ENCODE assay signal across 8 cellular contexts in the genomic region with DNA sequence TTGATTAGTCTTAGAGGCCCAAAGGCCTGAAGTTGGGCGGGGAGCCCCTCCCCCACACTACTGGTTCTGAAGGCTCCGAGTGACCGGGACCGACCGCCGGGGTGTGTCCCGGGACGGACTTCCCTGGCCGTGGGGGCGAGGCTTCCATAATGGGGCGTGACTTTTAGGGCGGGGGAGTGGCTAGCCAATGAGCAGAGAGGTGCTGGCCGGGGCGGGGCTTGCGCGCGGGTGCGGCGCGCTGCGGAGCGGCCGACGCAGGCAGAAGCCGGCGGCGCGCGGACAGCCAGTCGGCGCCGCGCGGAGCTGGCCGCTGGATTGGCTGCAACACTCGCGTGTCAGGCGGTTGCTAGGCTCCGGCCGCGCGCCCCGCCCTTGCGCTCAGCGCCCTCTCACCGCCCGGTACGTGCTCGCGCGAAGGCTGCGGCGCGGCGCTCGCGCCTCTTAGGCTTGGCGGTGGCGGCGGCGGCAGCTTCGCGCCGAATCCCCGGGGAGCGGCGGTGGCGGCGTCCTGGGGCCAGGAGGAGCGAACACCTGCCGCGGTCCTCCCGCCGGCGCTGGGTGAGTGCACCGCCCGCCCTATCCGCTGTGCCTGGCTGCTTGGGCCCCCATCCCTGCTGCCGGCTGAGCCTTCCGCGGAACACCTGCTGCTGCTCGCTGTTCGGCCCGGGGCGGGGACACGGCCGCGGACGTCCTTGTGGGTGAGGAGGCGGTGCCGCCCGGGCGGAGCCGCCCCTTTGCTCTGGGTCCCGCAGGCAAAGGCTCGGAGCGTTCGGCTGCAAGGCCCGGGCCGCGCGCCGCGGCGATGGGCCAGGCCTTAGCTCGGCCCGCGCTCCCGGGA. TPM values are rescaled to one million over a fixed set of nuclear protein-coding genes. Genes with fewer than 3 reads are reported as not detected.
DNase-seq lines count a peak whose midpoint lies in the region; ATAC-seq, FAIRE-seq and TF ChIP-seq lines count a peak whose summit lies in the region.

TSS of gene DAG1 (plus strand) at position 392 of the 838 bp plus-strand sequence. CDS start 40,268 bp downstream, outside the sequence.

- peak within 1 kb of the TSS; percentile 98 for H2BK12ac ChIP-seq in H1 (ENCODE audit: low read depth, low read length)

- H3K4me2 ChIP-seq in H1 (ENCODE audit: insufficient read depth in 1 of 2, low read depth in 2 of 2, low read length in 2 of 2), result peak within 1 kb of the TSS; percentile 88 to 90
- peak within 1 kb of the TSS; percentile 58 for H3K4me2 ChIP-seq in mesendoderm (ENCODE audit: low read length)

- peak within 1 kb of the TSS; percentile 84 for H3K4me3 Mint-ChIP-seq in Caco-2 (ENCODE audit: unreplicated experiment)
- H3K4me3 Mint-ChIP-seq in activated CD8-positive, alpha-beta memory T cell treated with anti-CD3 and anti-CD28 coated beads, Interleukin-2, amount 10 ng/mL, durations not matched to agents 7 days and 5 days, result peak within 1 kb of the TSS; percentile 87

- peaks cover 13% of the 10 kb centered on the region for H3K4me1 Mint-ChIP-seq in Caco-2 (ENCODE audit: low read depth, unreplicated experiment)
- H3K4me1 Mint-ChIP-seq in activated CD8-positive, alpha-beta memory T cell treated with anti-CD3 and anti-CD28 coated beads, Interleukin-2, amount 10 ng/mL, durations not matched to agents 7 days and 5 days, result peaks cover 22% of the 10 kb centered on the region

- H2AFZ ChIP-seq in H1 (ENCODE audit: low read length), result peak within 1 kb of the TSS; percentile 35; the same call in 1 of the 2 replicates

- H3K18ac ChIP-seq in H1 (ENCODE audit: extremely low read depth, low read length) (peak within 1 kb of the TSS; percentile 94), mesendoderm (ENCODE audit: low read length) (peak within 1 kb of the TSS; percentile 86)

- H4K5ac ChIP-seq in H1 (ENCODE audit: insufficient read length, low read depth, low read length) (peak within 1 kb of the TSS; percentile 94), mesendoderm (ENCODE audit: low read length) (peak within 1 kb of the TSS; percentile 2)

- H3K9ac ChIP-seq in HUES48 (ENCODE audit: low read depth, low read length), result peak within 1 kb of the TSS; percentile 76
- H3K9ac ChIP-seq in NT2/D1 (ENCODE audit: insufficient read length, low read depth), result peak within 1 kb of the TSS; percentile 98
- peak within 1 kb of the TSS; percentile 79 to 85 (median 82) for H3K9ac ChIP-seq in H1 (replicated peaks in 1 of 4; ENCODE audit: extremely low read depth in 1 of 4, low read depth in 3 of 4, low read length in 3 of 4)
- peak within 1 kb of the TSS; percentile 89 for H3K9ac ChIP-seq in mesendoderm (ENCODE audit: low read length)

- peaks cover 55% of the 10 kb centered on the region for H3K36me3 Mint-ChIP-seq in Caco-2 (ENCODE audit: insufficient read depth, unreplicated experiment)
- H3K36me3 Mint-ChIP-seq in activated CD8-positive, alpha-beta memory T cell treated with anti-CD3 and anti-CD28 coated beads, Interleukin-2, amount 10 ng/mL, durations not matched to agents 7 days and 5 days, result peaks cover 11% of the 10 kb centered on the region

- peak within 1 kb of the TSS; percentile 85 for H3K56ac ChIP-seq in H1 (replicated peaks; ENCODE audit: insufficient read length, low read depth, low read length)
- peak within 1 kb of the TSS; percentile 93 for H3K56ac ChIP-seq in mesendoderm (ENCODE audit: low read length)

- H3K4me3 ChIP-seq in Caco-2 (ENCODE audit: low read depth, low read length) (peak within 1 kb of the TSS; percentile 89), HUES48 (ENCODE audit: low read depth, low read length) (peak within 1 kb of the TSS; percentile 84), NT2/D1 (ENCODE audit: insufficient read length, low read depth) (peak within 1 kb of the TSS; percentile 95), H1 (ENCODE audit: extremely low read depth in 1 of 4, insufficient read depth in 2 of 4, low read depth in 3 of 4, low read length in 4 of 4) (peak within 1 kb of the TSS; percentile 74 to 94 (median 84)), mesendoderm (ENCODE audit: low read length) (peak within 1 kb of the TSS; percentile 61)

- H3K23ac ChIP-seq in H1 (ENCODE audit: insufficient read length) (peak within 1 kb of the TSS; percentile 34), mesendoderm (ENCODE audit: low read length) (peak within 1 kb of the TSS; percentile 60)

- 1% methylated on average over 58 of the region's 109 CpGs; no CpG with 5 or more reads in 1 of the 2 experiments for WGBS in H1 (ENCODE audit: extremely low coverage in 1 of 2, insufficient coverage in 1 of 2, insufficient read length in 1 of 2, insufficient replicate concordance in 2 of 2, low coverage in 1 of 2, low lambda C conversion rate in 2 of 2, missing lambda C conversion rate in 1 of 2), 2 experiments
- WGBS in mesendoderm (ENCODE audit: extremely low coverage, insufficient coverage, low lambda C conversion rate), result no CpG with 5 or more reads among the region's 109 CpGs

- peak within 1 kb of the TSS; percentile 98 for H3K27ac Mint-ChIP-seq in Caco-2 (ENCODE audit: unreplicated experiment)
- peak within 1 kb of the TSS; percentile 90 for H3K27ac Mint-ChIP-seq in activated CD8-positive, alpha-beta memory T cell treated with anti-CD3 and anti-CD28 coated beads, Interleukin-2, amount 10 ng/mL, durations not matched to agents 7 days and 5 days

- H3K9me3 Mint-ChIP-seq in Caco-2 (ENCODE audit: unreplicated experiment), result no peaks in the 10 kb centered on the region
- H3K9me3 Mint-ChIP-seq in activated CD8-positive, alpha-beta memory T cell treated with anti-CD3 and anti-CD28 coated beads, Interleukin-2, amount 10 ng/mL, durations not matched to agents 7 days and 5 days (ENCODE audit: low read depth), result no peaks in the 10 kb centered on the region

- ATAC-seq in GM21390 (IDR thresholded peaks at IDR 0.05; ENCODE audit: unreplicated experiment), result peak; percentile 86
- ATAC-seq in activated CD8-positive, alpha-beta memory T cell treated with anti-CD3 and anti-CD28 coated beads, Interleukin-2, amount 10 ng/mL, durations not matched to agents 7 days and 5 days, result peak; percentile 90

- no peak for FAIRE-seq in H1 (lab: Jason Lieb, UNC)

- no peaks in the 10 kb centered on the region for H3K9me3 ChIP-seq in Caco-2
- H3K9me3 ChIP-seq in HUES48 (ENCODE audit: control insufficient read depth, insufficient read depth, low read length), result no peaks in the 10 kb centered on the region
- no peaks in the 10 kb centered on the region for H3K9me3 ChIP-seq in NT2/D1 (ENCODE audit: insufficient read depth, low read length)
- no peaks in the 10 kb centered on the region for H3K9me3 ChIP-seq in H1 (ENCODE audit: insufficient read depth in 2 of 2, low read depth in 1 of 2, low read length in 1 of 2)

- H3K23me2 ChIP-seq in H1 (ENCODE audit: low read depth, low read length), result peaks cover 12% of the 10 kb centered on the region; the same call in 1 of the 2 replicates

- CTCF ChIA-PET in Caco-2 (lab: Charles Lee), result interaction anchor here (0.6 to 4.4 kb wide), 8 partner anchors 9 to 997 kb away, joined by 3 to 24 read pairs (median 5); no protein-coding TSS in a partner anchor
- CTCF ChIA-PET in activated CD8-positive, alpha-beta memory T cell treated with anti-CD3 and anti-CD28 coated beads, Interleukin-2, amount 10 ng/mL, durations not matched to agents 7 days and 5 days (lab: Charles Lee), result interaction anchor here (0.6 to 4.3 kb wide), 12 partner anchors 13 to 730 kb away, joined by 3 to 27 read pairs (median 4); partner anchors contain the start of genes KLHDC8B, QRICH1, RHOA and TCTA
- CTCF ChIA-PET in H1 (lab: Charles Lee; ENCODE audit: partially characterized antibody), result interaction anchor here (0.8 to 5.1 kb wide), 7 partner anchors 9 to 111 kb away, joined by 3 to 32 read pairs (median 6); no protein-coding TSS in a partner anchor

- H3K4ac ChIP-seq in H1 (replicated peaks; ENCODE audit: insufficient read length, low read depth, low read length) (peak within 1 kb of the TSS; percentile 79), mesendoderm (ENCODE audit: low read depth, low read length) (peak within 1 kb of the TSS; percentile 90)

- TF ChIP-seq CTCF in Caco-2 (IDR thresholded peaks at IDR 0.05; ENCODE audit: insufficient read depth in 1 of 2, low read depth in 1 of 2, low read length in 1 of 2, severe bottlenecking in 1 of 2, unreplicated experiment in 1 of 2) (no peak), H1 (IDR thresholded peaks at IDR 0.05; ENCODE audit: control extremely low read depth in 1 of 3, insufficient read depth in 1 of 3, low read depth in 1 of 3, low read length in 3 of 3) (no peak)

- intact Hi-C loops in Caco-2 (cut with micrococcal nuclease; ENCODE audit: unreplicated experiment), result loop anchor here (1.0 kb wide), 1 partner anchor 9 kb away; no protein-coding TSS in a partner anchor

- H2AK5ac ChIP-seq in H1 (ENCODE audit: low read depth, low read length) (peak within 1 kb of the TSS; percentile 98; the same call in 1 of the 2 replicates), mesendoderm (ENCODE audit: low read length) (peak within 1 kb of the TSS; percentile 98)

- peak; percentile 58 to 83 for TF ChIP-seq POLR2A in H1 (IDR thresholded peaks at IDR 0.05; ENCODE audit: control extremely low read depth in 1 of 2, low read depth in 2 of 2, low read length in 2 of 2)

- H2BK5ac ChIP-seq in H1 (ENCODE audit: low read depth, low read length), result peak within 1 kb of the TSS; percentile 99
- H2BK5ac ChIP-seq in mesendoderm (ENCODE audit: low read length), result peak within 1 kb of the TSS; percentile 98

- peak within 1 kb of the TSS; percentile 81; the same call in 1 of the 2 replicates for H4K8ac ChIP-seq in H1 (ENCODE audit: extremely low read depth, insufficient read depth, low read length)
- no peak within 1 kb of the TSS for H4K8ac ChIP-seq in mesendoderm (ENCODE audit: low read depth, low read length)

- H2BK120ac ChIP-seq in H1 (replicated peaks; ENCODE audit: low read depth, low read length) (peak within 1 kb of the TSS; percentile 96), mesendoderm (ENCODE audit: low read depth, low read length) (peak within 1 kb of the TSS; percentile 48)

- H3K14ac ChIP-seq in H1 (ENCODE audit: insufficient read length), result peak within 1 kb of the TSS; percentile 68

- POLR2A ChIA-PET in Caco-2 (lab: Charles Lee) (interaction anchor here (0.5 to 3.0 kb wide), 14 partner anchors 10 to 454 kb away, joined by 3 to 26 read pairs (median 7); partner anchors contain the start of genes BSN, NICN1, RHOA and TCTA), H1 (lab: Charles Lee; ENCODE audit: partially characterized antibody) (interaction anchor here (0.6 to 9.1 kb wide), 32 partner anchors 8 to 463 kb away, joined by 3 to 205 read pairs (median 6); partner anchors contain the start of genes AMT, C3orf62, GPX1 and LAMB2)

- TF ChIP-seq RAD21 in H1 (IDR thresholded peaks at IDR 0.05 in 1 of 2, conservative IDR thresholded peaks at IDR 0.05 in 1 of 2; ENCODE audit: low read depth in 2 of 2, low read length in 2 of 2), result no peak

- H3K79me2 ChIP-seq in H1 (ENCODE audit: control insufficient read depth in 1 of 2, insufficient read depth in 2 of 2, low read length in 2 of 2) (peaks cover 17 to 41% of the 10 kb centered on the region in 2 experiments), mesendoderm (ENCODE audit: control insufficient read depth, insufficient read depth, low read length) (peaks cover 29% of the 10 kb centered on the region)

- BruUV-seq in Caco-2 (replicated peaks; lab: Mats Ljungman, UMichigan), result no TSS peak

- peak within 1 kb of the TSS; percentile 100 for H4K91ac ChIP-seq in H1 (replicated peaks; ENCODE audit: insufficient read length, low read length)

- H3K36me3 ChIP-seq in Caco-2 (ENCODE audit: control insufficient read depth, insufficient read depth, low read length) (no peaks in the 10 kb centered on the region), HUES48 (ENCODE audit: control insufficient read depth, insufficient read depth, low read length) (no peaks in the 10 kb centered on the region), NT2/D1 (ENCODE audit: insufficient read depth, insufficient read length, low read length) (peaks cover 24% of the 10 kb centered on the region), H1 (ENCODE audit: control insufficient read depth in 2 of 4, insufficient read depth in 4 of 4, low read length in 3 of 4) (no peaks in the 10 kb centered on the region), mesendoderm (ENCODE audit: control insufficient read depth, insufficient read depth, low read length) (no peaks in the 10 kb centered on the region)

- H3K27me3 Mint-ChIP-seq in Caco-2 (ENCODE audit: insufficient read depth, unreplicated experiment), result no peaks in the 10 kb centered on the region
- no peaks in the 10 kb centered on the region for H3K27me3 Mint-ChIP-seq in activated CD8-positive, alpha-beta memory T cell treated with anti-CD3 and anti-CD28 coated beads, Interleukin-2, amount 10 ng/mL, durations not matched to agents 7 days and 5 days

- H3K27ac ChIP-seq in HUES48 (ENCODE audit: low read depth, low read length) (peak within 1 kb of the TSS; percentile 97), H1 (ENCODE audit: low read depth, low read length) (peak within 1 kb of the TSS; percentile 92), mesendoderm (ENCODE audit: low read depth, low read length) (peak within 1 kb of the TSS; percentile 98)

- peaks cover 4 to 7% of the 10 kb centered on the region in 2 experiments for H4K20me1 ChIP-seq in H1 (replicated peaks in 1 of 2; ENCODE audit: control insufficient read depth in 1 of 2, insufficient read depth in 2 of 2, low read length in 2 of 2)

- no peak for TF ChIP-seq EP300 in H1 (IDR thresholded peaks at IDR 0.05; ENCODE audit: borderline replicate concordance in 1 of 2, low read depth in 2 of 2, low read length in 2 of 2)

- peaks cover 52% of the 10 kb centered on the region for H3K4me1 ChIP-seq in Caco-2
- H3K4me1 ChIP-seq in HUES48 (ENCODE audit: control insufficient read depth, insufficient read depth, low read length), result peaks cover 18% of the 10 kb centered on the region
- peaks cover 21% of the 10 kb centered on the region for H3K4me1 ChIP-seq in NT2/D1 (ENCODE audit: insufficient read depth, insufficient read length)
- H3K4me1 ChIP-seq in H1 (replicated peaks in 1 of 4; ENCODE audit: control insufficient read depth in 3 of 4, insufficient read depth in 4 of 4, low read length in 3 of 4), result peaks cover 6 to 19% (median 13%) of the 10 kb centered on the region in 4 experiments
- H3K4me1 ChIP-seq in mesendoderm (ENCODE audit: control insufficient read depth, low read depth, low read length), result peaks cover 11% of the 10 kb centered on the region

- peak; percentile 98 to 99 for DNase-seq in Caco-2
- DNase-seq in NT2/D1 (ENCODE audit: low read depth, low spot score), result peak; percentile 97
- peak; percentile 97 for DNase-seq in activated CD8-positive, alpha-beta memory T cell treated with anti-CD3 and anti-CD28 coated beads, Interleukin-2, amount 10 ng/mL, durations not matched to agents 7 days and 5 days
- DNase-seq in H1 (ENCODE audit: low read depth in 1 of 2, low spot score in 2 of 2), result peak; percentile 87 to 98
- DNase-seq in mesendoderm, result peak; percentile 98
- DNase-seq in stimulated activated CD8-positive, alpha-beta memory T cell treated with anti-CD3 and anti-CD28 coated beads, Interleukin-12 subunit alpha, Interleukin-12 subunit beta, amount 100 ng/mL, for 4 hours (ENCODE audit: low read depth), result peak; percentile 89

- H3K27me3 ChIP-seq in Caco-2 (replicated peaks; ENCODE audit: control insufficient read depth, insufficient read depth, low read length) (no peaks in the 10 kb centered on the region), HUES48 (ENCODE audit: control insufficient read depth, insufficient read depth, low read length) (no peaks in the 10 kb centered on the region), NT2/D1 (ENCODE audit: insufficient read depth, insufficient read length) (no peaks in the 10 kb centered on the region), H1 (replicated peaks in 1 of 4; ENCODE audit: control insufficient read depth in 3 of 4, extremely low read depth in 1 of 4, insufficient read depth in 3 of 4, low read length in 3 of 4) (no peaks in the 10 kb centered on the region), mesendoderm (ENCODE audit: insufficient read depth, low read length, poor library complexity) (no peaks in the 10 kb centered on the region)

- H2BK20ac ChIP-seq in H1 (ENCODE audit: low read length), result peak within 1 kb of the TSS; percentile 90; the same call in 1 of the 2 replicates

- H2BK15ac ChIP-seq in H1 (ENCODE audit: low read length) (peak within 1 kb of the TSS; percentile 98), mesendoderm (replicated peaks; ENCODE audit: low read depth) (no peak within 1 kb of the TSS)

- no peaks in the 10 kb centered on the region for H3K79me1 ChIP-seq in H1 (ENCODE audit: low read depth, low read length)
- H3K79me1 ChIP-seq in mesendoderm (ENCODE audit: low read length), result peaks cover 3% of the 10 kb centered on the region

RNA-seq across cellular contexts. Expression of gene DAG1, which starts in this region (rescaled TPM):
- total RNA-seq in Caco-2 (2022), result 154 and 177 TPM in 2 replicates
- 10 to 100 TPM; 17.6 to 17.9 TPM for total RNA-seq in activated CD8-positive, alpha-beta memory T cell treated with anti-CD3 and anti-CD28 coated beads, Interleukin-2, amount 10 ng/mL, durations not matched to agents 7 days and 5 days
- total RNA-seq in H1 (2021; fragmentation: NEBNext Ultra II Directional; extraction: Animal tissue kit (Norgen Biotek cat#: 25700)), result 137 and 138 TPM in 2 replicates
- polyA plus RNA-seq in H1 (2011; rRNA removed), result 97.5 and 125 TPM in 2 replicates
- polyA plus RNA-seq in H1 (2011; cell fraction: cytosol; rRNA removed), result 73.3 TPM
- 117 TPM for polyA plus RNA-seq in H1 (2011; cell fraction: nucleus; rRNA removed)
- polyA plus RNA-seq in H1 (2012, experiment 1 of 2), result 64.9 to 94.3 TPM (median 86.3 TPM) in 4 replicates
- 106 TPM for polyA plus RNA-seq in H1 (2012, experiment 2 of 2)
- polyA plus RNA-seq in H1 (2013, experiment 1 of 2), result 204 TPM
- 192 TPM for polyA plus RNA-seq in H1 (2013, experiment 2 of 2)
- 188 and 262 TPM in 2 replicates for polyA minus RNA-seq in H1 (2011; rRNA and poly(A)+ RNA removed)
- polyA minus RNA-seq in H1 (2011; cell fraction: cytosol; rRNA and poly(A)+ RNA removed), result 72.7 TPM
- polyA minus RNA-seq in H1 (2011; cell fraction: nucleus; rRNA and poly(A)+ RNA removed), result 49.7 TPM
- 69.5 TPM for polyA plus RNA-seq in mesendoderm (2013, experiment 1 of 2)
- polyA plus RNA-seq in mesendoderm (2013, experiment 2 of 2), result 70.3 TPM

Comparison
In these comparisons a context has a peak if more than half of its experiments do, and no peak if none do; other contexts are left out.
1. Peak in every context shown above with its lines: DNase-seq, ATAC-seq, H3K4me3 ChIP-seq and H3K27ac ChIP-seq.